ENCODE assay signal across 1 cellular context in the genomic region with DNA sequence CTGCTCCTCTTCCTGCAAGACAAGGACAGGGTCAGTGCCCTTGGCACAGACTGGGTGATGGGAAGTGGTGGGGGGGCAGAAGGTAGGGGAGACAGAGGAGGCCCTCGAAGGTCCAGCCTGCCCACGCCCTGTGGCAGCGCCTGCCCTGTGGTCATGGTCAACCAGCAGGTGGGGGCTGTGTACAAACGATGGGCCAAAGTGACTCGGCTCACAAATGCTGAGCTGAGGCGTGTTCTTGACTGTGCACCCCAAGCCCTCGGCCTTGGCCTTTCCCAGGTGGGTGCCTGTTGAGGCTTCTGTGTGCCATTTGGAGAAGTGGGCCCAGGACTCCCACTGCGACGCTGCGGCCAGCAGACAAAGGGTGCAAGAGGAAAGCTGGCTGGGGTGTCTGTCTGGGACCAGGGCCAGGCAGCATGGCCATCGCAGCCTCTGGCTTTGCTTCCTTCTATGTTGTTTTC.
TF ChIP-seq lines count a peak whose summit lies in the region.

No MANE protein-coding gene starts in this region.

TF ChIP-seq in GM23338, 12 proteins besides CTCF, POLR2A, EP300 and RAD21 (continued from another document):
- TF ChIP-seq, protein P1, sequence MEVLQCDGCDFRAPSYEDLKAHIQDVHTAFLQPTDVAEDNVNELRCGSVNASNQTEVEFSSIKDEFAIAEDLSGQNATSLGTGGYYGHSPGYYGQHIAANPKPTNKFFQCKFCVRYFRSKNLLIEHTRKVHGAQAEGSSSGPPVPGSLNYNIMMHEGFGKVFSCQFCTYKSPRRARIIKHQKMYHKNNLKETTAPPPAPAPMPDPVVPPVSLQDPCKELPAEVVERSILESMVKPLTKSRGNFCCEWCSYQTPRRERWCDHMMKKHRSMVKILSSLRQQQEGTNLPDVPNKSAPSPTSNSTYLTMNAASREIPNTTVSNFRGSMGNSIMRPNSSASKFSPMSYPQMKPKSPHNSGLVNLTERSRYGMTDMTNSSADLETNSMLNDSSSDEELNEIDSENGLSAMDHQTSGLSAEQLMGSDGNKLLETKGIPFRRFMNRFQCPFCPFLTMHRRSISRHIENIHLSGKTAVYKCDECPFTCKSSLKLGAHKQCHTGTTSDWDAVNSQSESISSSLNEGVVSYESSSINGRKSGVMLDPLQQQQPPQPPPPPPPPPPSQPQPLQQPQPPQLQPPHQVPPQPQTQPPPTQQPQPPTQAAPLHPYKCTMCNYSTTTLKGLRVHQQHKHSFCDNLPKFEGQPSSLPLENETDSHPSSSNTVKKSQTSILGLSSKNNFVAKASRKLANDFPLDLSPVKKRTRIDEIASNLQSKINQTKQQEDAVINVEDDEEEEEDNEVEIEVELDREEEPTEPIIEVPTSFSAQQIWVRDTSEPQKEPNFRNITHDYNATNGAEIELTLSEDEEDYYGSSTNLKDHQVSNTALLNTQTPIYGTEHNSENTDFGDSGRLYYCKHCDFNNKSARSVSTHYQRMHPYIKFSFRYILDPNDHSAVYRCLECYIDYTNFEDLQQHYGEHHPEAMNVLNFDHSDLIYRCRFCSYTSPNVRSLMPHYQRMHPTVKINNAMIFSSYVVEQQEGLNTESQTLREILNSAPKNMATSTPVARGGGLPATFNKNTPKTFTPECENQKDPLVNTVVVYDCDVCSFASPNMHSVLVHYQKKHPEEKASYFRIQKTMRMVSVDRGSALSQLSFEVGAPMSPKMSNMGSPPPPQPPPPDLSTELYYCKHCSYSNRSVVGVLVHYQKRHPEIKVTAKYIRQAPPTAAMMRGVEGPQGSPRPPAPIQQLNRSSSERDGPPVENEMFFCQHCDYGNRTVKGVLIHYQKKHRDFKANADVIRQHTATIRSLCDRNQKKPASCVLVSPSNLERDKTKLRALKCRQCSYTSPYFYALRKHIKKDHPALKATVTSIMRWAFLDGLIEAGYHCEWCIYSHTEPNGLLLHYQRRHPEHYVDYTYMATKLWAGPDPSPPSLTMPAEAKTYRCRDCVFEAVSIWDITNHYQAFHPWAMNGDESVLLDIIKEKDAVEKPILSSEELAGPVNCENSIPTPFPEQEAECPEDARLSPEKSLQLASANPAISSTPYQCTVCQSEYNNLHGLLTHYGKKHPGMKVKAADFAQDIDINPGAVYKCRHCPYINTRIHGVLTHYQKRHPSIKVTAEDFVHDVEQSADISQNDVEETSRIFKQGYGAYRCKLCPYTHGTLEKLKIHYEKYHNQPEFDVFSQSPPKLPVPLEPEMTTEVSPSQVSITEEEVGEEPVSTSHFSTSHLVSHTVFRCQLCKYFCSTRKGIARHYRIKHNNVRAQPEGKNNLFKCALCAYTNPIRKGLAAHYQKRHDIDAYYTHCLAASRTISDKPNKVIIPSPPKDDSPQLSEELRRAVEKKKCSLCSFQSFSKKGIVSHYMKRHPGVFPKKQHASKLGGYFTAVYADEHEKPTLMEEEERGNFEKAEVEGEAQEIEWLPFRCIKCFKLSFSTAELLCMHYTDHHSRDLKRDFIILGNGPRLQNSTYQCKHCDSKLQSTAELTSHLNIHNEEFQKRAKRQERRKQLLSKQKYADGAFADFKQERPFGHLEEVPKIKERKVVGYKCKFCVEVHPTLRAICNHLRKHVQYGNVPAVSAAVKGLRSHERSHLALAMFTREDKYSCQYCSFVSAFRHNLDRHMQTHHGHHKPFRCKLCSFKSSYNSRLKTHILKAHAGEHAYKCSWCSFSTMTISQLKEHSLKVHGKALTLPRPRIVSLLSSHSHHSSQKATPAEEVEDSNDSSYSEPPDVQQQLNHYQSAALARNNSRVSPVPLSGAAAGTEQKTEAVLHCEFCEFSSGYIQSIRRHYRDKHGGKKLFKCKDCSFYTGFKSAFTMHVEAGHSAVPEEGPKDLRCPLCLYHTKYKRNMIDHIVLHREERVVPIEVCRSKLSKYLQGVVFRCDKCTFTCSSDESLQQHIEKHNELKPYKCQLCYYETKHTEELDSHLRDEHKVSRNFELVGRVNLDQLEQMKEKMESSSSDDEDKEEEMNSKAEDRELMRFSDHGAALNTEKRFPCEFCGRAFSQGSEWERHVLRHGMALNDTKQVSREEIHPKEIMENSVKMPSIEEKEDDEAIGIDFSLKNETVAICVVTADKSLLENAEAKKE (CRISPR knock-in tag; IDR thresholded peaks at IDR 0.05): no peak
